Comparison of ENCODE assay signal across 11 cellular contexts in genomic region chr3:190877925-190878324, GRCh38. TPM values are rescaled to one million over a fixed set of nuclear protein-coding genes. Genes with fewer than 3 reads are reported as not detected.
DNase-seq lines count a peak whose midpoint lies in the region; ATAC-seq and TF ChIP-seq lines count a peak whose summit lies in the region.
"Had no signal": no experiment of that assay in that cellular context is flagged by ENCODE, and none has a peak within 500 bp of the region (broad histone marks: within the 10 kb centered on the region; RNA-seq: fewer than 3 reads in every experiment).

No MANE protein-coding gene starts in this region.

- H3K4me3 ChIP-seq in cardiac muscle cell = no peak overlapping the region
- H3K4me3 ChIP-seq in right cardiac atrium (ENCODE audit: low read length) = no peak overlapping the region
- H3K4me3 ChIP-seq in LNCaP clone FGC (ENCODE audit: low read depth, low read length) = no peak overlapping the region
- H3K4me3 ChIP-seq in smooth muscle cell = no peak overlapping the region

- H3K27ac ChIP-seq in cardiac muscle cell = no peak overlapping the region
- no peak overlapping the region for H3K27ac ChIP-seq in right cardiac atrium (ENCODE audit: low read length)
- no peak overlapping the region for H3K27ac ChIP-seq in smooth muscle cell (ENCODE audit: low read depth)

- H3K4me1 Mint-ChIP-seq in chondrocyte (ENCODE audit: low read depth) = no peaks in the 10 kb centered on the region

- no peaks in the 10 kb centered on the region for H3K27me3 ChIP-seq in cardiac muscle cell
- no peaks in the 10 kb centered on the region for H3K27me3 ChIP-seq in right cardiac atrium (ENCODE audit: control insufficient read depth, insufficient read depth)
- H3K27me3 ChIP-seq in smooth muscle cell (ENCODE audit: low read depth) = no peaks in the 10 kb centered on the region

- H3K79me2 ChIP-seq in smooth muscle cell (ENCODE audit: low read depth) = no peaks in the 10 kb centered on the region

- H3K27ac Mint-ChIP-seq in chondrocyte (ENCODE audit: unreplicated experiment) = no peak overlapping the region

- H3K9me3 ChIP-seq in cardiac muscle cell (ENCODE audit: low read depth) (no peaks in the 10 kb centered on the region), right cardiac atrium (ENCODE audit: control insufficient read depth, low read length) (no peaks in the 10 kb centered on the region), smooth muscle cell (replicated peaks; ENCODE audit: low read depth) (no peaks in the 10 kb centered on the region)

- no peaks in the 10 kb centered on the region for H3F3A ChIP-seq in smooth muscle cell (ENCODE audit: low read depth)

- ATAC-seq in right cardiac atrium (no peak), GM21529 (IDR thresholded peaks at IDR 0.05; ENCODE audit: unreplicated experiment) (no peak), HG02981 (IDR thresholded peaks at IDR 0.05; ENCODE audit: unreplicated experiment) (no peak)

- H3K36me3 Mint-ChIP-seq in chondrocyte (ENCODE audit: low read depth) = no peaks in the 10 kb centered on the region

- H3K9ac ChIP-seq in smooth muscle cell (ENCODE audit: low read depth) = no peak overlapping the region

- TF ChIP-seq CTCF in cardiac muscle cell (IDR thresholded peaks at IDR 0.05; ENCODE audit: low read depth, low read length) (peak; percentile 16), LNCaP clone FGC (IDR thresholded peaks at IDR 0.05; ENCODE audit: control insufficient read depth, extremely low read depth, insufficient read depth) (peak; percentile 33; the same call in 1 of the 2 replicates), chondrocyte (IDR thresholded peaks at IDR 0.05) (peak; percentile 60), smooth muscle cell (IDR thresholded peaks at IDR 0.05; ENCODE audit: borderline replicate concordance, insufficient read depth, poor library complexity, severe bottlenecking) (peak; percentile 44)

- H3K9me3 Mint-ChIP-seq in chondrocyte (ENCODE audit: low read depth) = no peaks in the 10 kb centered on the region

- 85% methylated on average over 17 of the region's 17 CpGs for WGBS in right cardiac atrium
- WGBS in smooth muscle cell (ENCODE audit: low lambda C conversion rate) = 82% methylated on average over 17 of the region's 17 CpGs

- DNase-seq in cardiac muscle cell (ENCODE audit: low read depth in 1 of 2, low spot score in 1 of 2) (no peak), right cardiac atrium (no peak), LNCaP clone FGC (ENCODE audit: low read depth) (no peak), chondrocyte (ENCODE audit: low spot score) (no peak), smooth muscle cell (lab: John Stamatoyannopoulos, UW; ENCODE audit: unreplicated experiment) (no peak), GM19238 (ENCODE audit: insufficient read length, low spot score) (no peak)
- DNase-seq: nucleus accumbens had no signal

- no peak overlapping the region for H3K4me2 ChIP-seq in smooth muscle cell

- H4K20me1 ChIP-seq in smooth muscle cell (ENCODE audit: low read depth) = no peaks in the 10 kb centered on the region

- peaks cover 17% of the 10 kb centered on the region for H3K27me3 Mint-ChIP-seq in chondrocyte (ENCODE audit: low read depth)

- no peak overlapping the region for H2AFZ ChIP-seq in smooth muscle cell (ENCODE audit: low read depth)

- intact Hi-C loops in right cardiac atrium (cut with DNase I) = no loop called here

- H3K4me1 ChIP-seq in cardiac muscle cell (ENCODE audit: low read depth) = no peaks in the 10 kb centered on the region
- no peaks in the 10 kb centered on the region for H3K4me1 ChIP-seq in right cardiac atrium (ENCODE audit: control insufficient read depth, insufficient read depth, low read length)
- H3K4me1 ChIP-seq in smooth muscle cell (ENCODE audit: low read depth) = no peaks in the 10 kb centered on the region

- H3K36me3 ChIP-seq in cardiac muscle cell (no peaks in the 10 kb centered on the region), smooth muscle cell (ENCODE audit: low read depth) (no peaks in the 10 kb centered on the region)

- no peak overlapping the region for H3K4me3 Mint-ChIP-seq in chondrocyte (ENCODE audit: unreplicated experiment)

RNA-seq across cellular contexts. Expression of gene GMNC, which starts 15.4 kb away (rescaled TPM):
- not detected in 2 replicates for total RNA-seq in cardiac muscle cell
- polyA plus RNA-seq in cardiac muscle cell = not detected in 2 replicates
- under 1 TPM in 3 of 4 donors, not detected in 1; 0.17 to 0.23 (median 0.22) TPM for total RNA-seq in right cardiac atrium
- polyA plus RNA-seq in right cardiac atrium = not detected
- total RNA-seq in chondrocyte = 0.05 to 0.29 TPM in 2 of 3 replicates, not detected in the other
- total RNA-seq in smooth muscle cell = not detected in 2 replicates
- polyA plus RNA-seq in smooth muscle cell = not detected in 2 replicates
- total RNA-seq: dermis microvascular lymphatic vessel endothelial cell had no signal
- polyA plus RNA-seq: urinary bladder had no signal
